In genomic region chr19:29940971-29941585, GRCh38 we compare ENCODE assay signal across 10 cellular contexts. TPM values are rescaled to one million over a fixed set of nuclear protein-coding genes. Genes with fewer than 3 reads are reported as not detected.
DNase-seq lines count a peak whose midpoint lies in the region; ATAC-seq, FAIRE-seq and TF ChIP-seq lines count a peak whose summit lies in the region.
"Had no signal": no experiment of that assay in that cellular context is flagged by ENCODE, and none has a peak within 500 bp of the region (broad histone marks: within the 10 kb centered on the region; RNA-seq: fewer than 3 reads in every experiment).

No MANE protein-coding gene starts in this region.

- no TSS peak for BruUV-seq in Caco-2 (replicated peaks; lab: Mats Ljungman, UMichigan)

- no peak for TF ChIP-seq EP300 in A549 (IDR thresholded peaks at IDR 0.05)

- H3K27ac Mint-ChIP-seq in Caco-2 (ENCODE audit: unreplicated experiment) (peak overlapping the region; percentile 80), memory B cell (no peak overlapping the region)
- H3K27ac Mint-ChIP-seq in activated CD4-positive, alpha-beta memory T cell treated with anti-CD3 and anti-CD28 coated beads, Interleukin-2, amount 10 ng/mL, durations not matched to agents 7 days and 5 days: no peak overlapping the region

- H3K9me3 ChIP-seq in A549 (peaks cover 20% of the 10 kb centered on the region), Caco-2 (peaks cover 5% of the 10 kb centered on the region; the same call in 1 of the 2 replicates)
- H3K9me3 ChIP-seq: colonic mucosa had no signal

- TF ChIP-seq POLR2A in A549 (IDR thresholded peaks at IDR 0.05; ENCODE audit: low read length): no peak

- H3K4me1 ChIP-seq in A549 (peaks cover 29% of the 10 kb centered on the region), Caco-2 (0 out of 2 replicates have a peak, but pooled peaks cover 4% of the 10 kb centered on the region)
- H3K4me1 ChIP-seq: colonic mucosa had no signal

- H3K27ac ChIP-seq in A549: peak overlapping the region in 1 of 2 experiments; percentile 90; a peak in 4 of 6 replicates
- H3K27ac ChIP-seq in caudate nucleus (ENCODE audit: low read depth, low read length): no peak overlapping the region
- H3K27ac ChIP-seq: colonic mucosa had no signal

- H3K4me3 Mint-ChIP-seq in Caco-2 (ENCODE audit: unreplicated experiment) (peak overlapping the region; percentile 98), memory B cell (peak overlapping the region; percentile 67)
- peak overlapping the region; percentile 68 for H3K4me3 Mint-ChIP-seq in activated CD4-positive, alpha-beta memory T cell treated with anti-CD3 and anti-CD28 coated beads, Interleukin-2, amount 10 ng/mL, durations not matched to agents 7 days and 5 days

- DNase-seq in A549 (ENCODE audit: low read depth in 1 of 2, low spot score in 1 of 2) (no peak), Caco-2 (no peak), memory B cell (ENCODE audit: low spot score in 2 of 2) (no peak), caudate nucleus (lab: John Stamatoyannopoulos, UW) (no peak), HEK293T (ENCODE audit: extremely low spot score) (no peak), islet precursor cell (no peak)
- DNase-seq in activated CD4-positive, alpha-beta memory T cell treated with anti-CD3 and anti-CD28 coated beads, Interleukin-2, amount 10 ng/mL, durations not matched to agents 7 days and 5 days: no peak
- DNase-seq in activated CD4-positive, CD25-positive, alpha-beta regulatory T cell (lab: John Stamatoyannopoulos, UW): no peak
- DNase-seq: left cardiac atrium had no signal

- H3K4me1 Mint-ChIP-seq in Caco-2 (ENCODE audit: low read depth, unreplicated experiment) (peaks cover 7% of the 10 kb centered on the region), memory B cell (peaks cover 22% of the 10 kb centered on the region)
- H3K4me1 Mint-ChIP-seq in activated CD4-positive, alpha-beta memory T cell treated with anti-CD3 and anti-CD28 coated beads, Interleukin-2, amount 10 ng/mL, durations not matched to agents 7 days and 5 days: peaks cover 36% of the 10 kb centered on the region

- H3K4me2 ChIP-seq in A549: peak overlapping the region; percentile 83

- no peak for FAIRE-seq in A549 (lab: Jason Lieb, UNC)

- WGBS in A549 (ENCODE audit: missing lambda C conversion rate): 88% methylated on average over 9 of the region's 9 CpGs

- no peak for TF ChIP-seq RAD21 in A549 (conservative IDR thresholded peaks at IDR 0.05 in 1 of 2, IDR thresholded peaks at IDR 0.05 in 1 of 2)

- ATAC-seq in A549 (no peak), memory B cell (ENCODE audit: low read depth) (no peak)

- peaks cover 6% of the 10 kb centered on the region for H3K36me3 Mint-ChIP-seq in Caco-2 (ENCODE audit: insufficient read depth, unreplicated experiment)
- H3K36me3 Mint-ChIP-seq in activated CD4-positive, alpha-beta memory T cell treated with anti-CD3 and anti-CD28 coated beads, Interleukin-2, amount 10 ng/mL, durations not matched to agents 7 days and 5 days (ENCODE audit: low read depth): peaks cover 14% of the 10 kb centered on the region
- peaks cover 12% of the 10 kb centered on the region for H3K36me3 Mint-ChIP-seq in memory B cell

- POLR2A ChIA-PET in A549 (lab: Yijun Ruan, JAX): interaction anchor here (0.6 to 1.9 kb wide), 11 partner anchors 14 to 291 kb away, joined by 3 to 10 read pairs (median 3); no protein-coding TSS in a partner anchor
- POLR2A ChIA-PET in Caco-2 (lab: Charles Lee): interaction anchor here (0.5 to 1.5 kb wide), 3 partner anchors 17 to 462 kb away, joined by 3 to 5 read pairs (median 4); partner anchors contain the start of gene POP4
- POLR2A ChIA-PET in activated CD4-positive, alpha-beta memory T cell treated with anti-CD3 and anti-CD28 coated beads, Interleukin-2, amount 10 ng/mL, durations not matched to agents 7 days and 5 days (lab: Charles Lee): interaction anchor here (0.8 to 2.8 kb wide), 10 partner anchors 9 to 336 kb away, joined by 3 to 18 read pairs (median 4); partner anchors contain the start of gene POP4
- POLR2A ChIA-PET in HEK293T (lab: Yijun Ruan, JAX): interaction anchor here (0.6 to 1.5 kb wide), 9 partner anchors 10 to 104 kb away, joined by 3 to 6 read pairs (median 3); no protein-coding TSS in a partner anchor

- CTCF ChIA-PET in A549 (lab: Yijun Ruan, JAX): interaction anchor here (0.5 to 2.3 kb wide), 11 partner anchors 10 to 225 kb away, joined by 3 to 6 read pairs (median 4); no protein-coding TSS in a partner anchor
- CTCF ChIA-PET in Caco-2 (lab: Charles Lee): interaction anchor here (0.6 kb wide), 1 partner anchor 446 kb away, joined by 3 read pairs; no protein-coding TSS in a partner anchor
- CTCF ChIA-PET in activated CD4-positive, alpha-beta memory T cell treated with anti-CD3 and anti-CD28 coated beads, Interleukin-2, amount 10 ng/mL, durations not matched to agents 7 days and 5 days (lab: Charles Lee): interaction anchor here (0.6 to 3.2 kb wide), 6 partner anchors 25 to 335 kb away, joined by 3 to 12 read pairs (median 4); partner anchors contain the start of gene POP4
- CTCF ChIA-PET in HEK293T (lab: Yijun Ruan, JAX): interaction anchor here (0.6 kb wide), 2 partner anchors 66 to 700 kb away, joined by 3 to 5 read pairs; no protein-coding TSS in a partner anchor

- TF ChIP-seq CTCF in A549 (IDR thresholded peaks at IDR 0.05) (no peak), Caco-2 (IDR thresholded peaks at IDR 0.05; ENCODE audit: insufficient read depth in 1 of 2, low read depth in 1 of 2, low read length in 1 of 2, severe bottlenecking in 1 of 2, unreplicated experiment in 1 of 2) (no peak)

- intact Hi-C loops in Caco-2 (cut with micrococcal nuclease; ENCODE audit: unreplicated experiment): loop anchor here (5.0 kb wide), 1 partner anchor 334 kb away; the partner anchor contains the start of gene POP4

- no peaks in the 10 kb centered on the region for H3K27me3 Mint-ChIP-seq in Caco-2 (ENCODE audit: insufficient read depth, unreplicated experiment)
- peaks cover 1% of the 10 kb centered on the region for H3K27me3 Mint-ChIP-seq in activated CD4-positive, alpha-beta memory T cell treated with anti-CD3 and anti-CD28 coated beads, Interleukin-2, amount 10 ng/mL, durations not matched to agents 7 days and 5 days
- peaks cover 11% of the 10 kb centered on the region for H3K27me3 Mint-ChIP-seq in memory B cell

- H3K9me3 Mint-ChIP-seq in Caco-2 (ENCODE audit: unreplicated experiment): peaks cover 14% of the 10 kb centered on the region
- peaks cover 10% of the 10 kb centered on the region for H3K9me3 Mint-ChIP-seq in activated CD4-positive, alpha-beta memory T cell treated with anti-CD3 and anti-CD28 coated beads, Interleukin-2, amount 10 ng/mL, durations not matched to agents 7 days and 5 days
- H3K9me3 Mint-ChIP-seq in memory B cell: peaks cover 2% of the 10 kb centered on the region

- no peaks in the 10 kb centered on the region for H3K27me3 ChIP-seq in Caco-2 (replicated peaks; ENCODE audit: control insufficient read depth, insufficient read depth, low read length)
- H3K27me3 ChIP-seq: colonic mucosa had no signal

- no peaks in the 10 kb centered on the region for H3K36me3 ChIP-seq in Caco-2 (ENCODE audit: control insufficient read depth, insufficient read depth, low read length)
- H3K36me3 ChIP-seq: colonic mucosa had no signal

- H3K4me3 ChIP-seq in A549 (no peak overlapping the region; the same call in 2 of the 3 replicates), Caco-2 (ENCODE audit: low read depth, low read length) (no peak overlapping the region)

TF ChIP-seq in A549, 52 proteins besides CTCF, POLR2A, EP300 and RAD21 (continues in another document):
- TF ChIP-seq HES2 (IDR thresholded peaks at IDR 0.05): no peak
- TF ChIP-seq ZFP36 (IDR thresholded peaks at IDR 0.05; ENCODE audit: borderline replicate concordance, partially characterized antibody): no peak
- no peak for TF ChIP-seq ZSCAN20 (CRISPR knock-in tag; IDR thresholded peaks at IDR 0.05)
- no peak for TF ChIP-seq HDAC2 (IDR thresholded peaks at IDR 0.05)
- TF ChIP-seq USF2 (IDR thresholded peaks at IDR 0.05): no peak
- no peak for TF ChIP-seq RFX5 (IDR thresholded peaks at IDR 0.05)
- no peak for TF ChIP-seq HOXA7 (CRISPR knock-in tag; IDR thresholded peaks at IDR 0.05)

TF ChIP-seq in HEK293T, 16 proteins besides CTCF, POLR2A, EP300 and RAD21:
- no peak for TF ChIP-seq NFRKB (IDR thresholded peaks at IDR 0.05)
- TF ChIP-seq TARDBP (IDR thresholded peaks at IDR 0.05): no peak
- TF ChIP-seq FOXA1 (IDR thresholded peaks at IDR 0.05): no peak
- no peak for TF ChIP-seq CTBP1 (IDR thresholded peaks at IDR 0.05; ENCODE audit: borderline replicate concordance)
- TF ChIP-seq FOXK2 (IDR thresholded peaks at IDR 0.05): no peak
- TF ChIP-seq SUZ12 (IDR thresholded peaks at IDR 0.05): no peak
- no peak for TF ChIP-seq ELF4 (IDR thresholded peaks at IDR 0.05)
- TF ChIP-seq FOXM1 (IDR thresholded peaks at IDR 0.05; ENCODE audit: borderline replicate concordance): no peak

RNA-seq across cellular contexts. Expression of gene URI1, which starts 1.0 kb away (rescaled TPM):
- polyA plus RNA-seq in A549 (2011; rRNA removed) (157 and 228 TPM in 2 replicates), A549 (2017; fragmentation: RNase III; extraction: RNeasy Plus Mini Kit Qiagen cat#74134 plus additional on column Dnase treatment) (116 to 125 TPM (median 119 TPM) in 3 replicates)
- 49.3 and 63.3 TPM in 2 replicates for polyA plus RNA-seq in A549 (2012; cell fraction: cytosol; rRNA removed)
- 13.8 and 26.8 TPM in 2 replicates for polyA plus RNA-seq in A549 (2012; cell fraction: nucleus; rRNA removed)
- 112 and 125 TPM in 2 replicates for polyA minus RNA-seq in A549 (2011; rRNA and poly(A)+ RNA removed)
- 53.9 and 59.5 TPM in 2 replicates for total RNA-seq in Caco-2 (2022)
- total RNA-seq in activated CD4-positive, alpha-beta memory T cell treated with anti-CD3 and anti-CD28 coated beads, Interleukin-2, amount 10 ng/mL, durations not matched to agents 7 days and 5 days: 10 to 100 TPM; 55.5 to 59.0 TPM
